Comparison of ENCODE assay signal across 22 cellular contexts in the genomic region with DNA sequence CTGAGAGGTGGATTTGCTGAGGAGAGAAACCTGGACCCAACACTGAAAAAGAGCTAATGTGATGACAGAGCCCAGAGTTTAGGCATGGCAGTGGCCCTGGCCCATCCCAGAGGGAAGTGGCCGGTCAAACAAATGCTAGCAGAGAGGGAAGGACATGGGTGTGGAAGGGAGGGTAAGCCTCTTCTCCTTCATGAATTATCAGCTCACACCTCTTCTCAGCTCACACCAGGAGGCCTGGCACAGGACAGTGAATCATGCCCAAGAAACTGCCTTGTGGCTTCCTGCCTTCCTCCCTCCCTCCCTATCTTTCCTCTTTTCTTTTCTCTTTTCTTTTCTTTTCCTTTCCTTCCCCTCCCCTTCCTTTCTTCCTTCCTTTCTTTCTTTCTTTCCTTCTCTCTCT. TPM values are rescaled to one million over a fixed set of nuclear protein-coding genes. Genes with fewer than 3 reads are reported as not detected.
DNase-seq lines count a peak whose midpoint lies in the region; ATAC-seq and TF ChIP-seq lines count a peak whose summit lies in the region.
"Had no signal": no experiment of that assay in that cellular context is flagged by ENCODE, and none has a peak within 500 bp of the region (broad histone marks: within the 10 kb centered on the region; RNA-seq: fewer than 3 reads in every experiment).

No MANE protein-coding gene starts in this region.

- POLR2A ChIA-PET in MCF 10A (lab: Yijun Ruan, JAX), result interaction anchor here (0.6 to 1.5 kb wide), 6 partner anchors 8 to 520 kb away, joined by 3 to 5 read pairs (median 4); no protein-coding TSS in a partner anchor

- intact Hi-C loops in MCF 10A (cut with micrococcal nuclease) (no loop called here), breast epithelium (cut with DNase I; ENCODE audit: low total_unique reads) (no loop called here)

- H2BK15ac ChIP-seq in mesendoderm (replicated peaks; ENCODE audit: low read depth), result no peak overlapping the region

- H3K18ac ChIP-seq in mesendoderm (ENCODE audit: low read length), result no peak overlapping the region

- no peak overlapping the region for H3K9ac ChIP-seq in mesendoderm (ENCODE audit: low read length)
- H3K9ac ChIP-seq: GM23248 had no signal

- H3K4me3 Mint-ChIP-seq in MCF 10A (ENCODE audit: unreplicated experiment), result no peak overlapping the region
- H3K4me3 Mint-ChIP-seq in endothelial cell (ENCODE audit: unreplicated experiment), result no peak overlapping the region
- no peak overlapping the region for H3K4me3 Mint-ChIP-seq in activated naive CD4-positive, alpha-beta T cell treated with anti-CD3 and anti-CD28 coated beads, Interleukin-2, amount 10 ng/mL, durations not matched to agents 7 days and 5 days

- no peaks in the 10 kb centered on the region for H3K79me2 ChIP-seq in mesendoderm (ENCODE audit: control insufficient read depth, insufficient read depth, low read length)

- H2BK120ac ChIP-seq in mesendoderm (ENCODE audit: low read depth, low read length), result no peak overlapping the region

- H3K27me3 ChIP-seq in breast epithelium, result no peaks in the 10 kb centered on the region
- no peaks in the 10 kb centered on the region for H3K27me3 ChIP-seq in mesendoderm (ENCODE audit: insufficient read depth, low read length, poor library complexity)

- H3K9me3 Mint-ChIP-seq in MCF 10A (ENCODE audit: unreplicated experiment) (peaks cover 5% of the 10 kb centered on the region), endothelial cell (ENCODE audit: unreplicated experiment) (no peaks in the 10 kb centered on the region)
- no peaks in the 10 kb centered on the region for H3K9me3 Mint-ChIP-seq in activated naive CD4-positive, alpha-beta T cell treated with anti-CD3 and anti-CD28 coated beads, Interleukin-2, amount 10 ng/mL, durations not matched to agents 7 days and 5 days

- no TSS peak for BruUV-seq in MCF 10A (replicated peaks; lab: Mats Ljungman, UMichigan)

- H2BK5ac ChIP-seq in mesendoderm (ENCODE audit: low read length), result no peak overlapping the region

- H3K27ac ChIP-seq in breast epithelium (no peak overlapping the region), mesendoderm (ENCODE audit: low read depth, low read length) (no peak overlapping the region)
- H3K27ac ChIP-seq: 22Rv1, GM23248 had no signal

- H3K4me2 ChIP-seq in mesendoderm (ENCODE audit: low read length), result no peak overlapping the region

- ATAC-seq in HG03460 (IDR thresholded peaks at IDR 0.05; ENCODE audit: unreplicated experiment), result no peak
- no peak for ATAC-seq in HG02938 (IDR thresholded peaks at IDR 0.05; ENCODE audit: unreplicated experiment)

- no CpG with 5 or more reads among the region's 1 CpG for WGBS in mesendoderm (ENCODE audit: extremely low coverage, insufficient coverage, low lambda C conversion rate)

- H3K4me1 Mint-ChIP-seq in MCF 10A (ENCODE audit: insufficient read depth, unreplicated experiment) (peaks cover 16% of the 10 kb centered on the region), endothelial cell (ENCODE audit: unreplicated experiment) (peaks cover 24% of the 10 kb centered on the region)
- no peaks in the 10 kb centered on the region for H3K4me1 Mint-ChIP-seq in activated naive CD4-positive, alpha-beta T cell treated with anti-CD3 and anti-CD28 coated beads, Interleukin-2, amount 10 ng/mL, durations not matched to agents 7 days and 5 days

- DNase-seq in MCF 10A (ENCODE audit: unreplicated experiment), result peak; percentile 30
- no peak for DNase-seq in breast epithelium (ENCODE audit: low spot score in 2 of 2)
- DNase-seq in endothelial cell (ENCODE audit: low spot score), result no peak
- peak; percentile 53 for DNase-seq in mesendoderm
- no peak for DNase-seq in activated naive CD4-positive, alpha-beta T cell treated with anti-CD3 and anti-CD28 coated beads, Interleukin-2, amount 10 ng/mL, durations not matched to agents 7 days and 5 days
- DNase-seq in superior temporal gyrus (ENCODE audit: extremely low spot score), result no peak
- DNase-seq: COR-L47, DMS153, GF-D8, GM23248, NCI-H1105 treated with DMSO at 0.1 percent for 48 hours, NCI-H1694 treated with DMSO at 0.1 percent for 48 hours, NCI-H2227 treated with DMSO at 0.1 percent for 48 hours, NCI-H510A treated with DMSO at 0.1 percent for 48 hours, NCI-H774, RPMI8226, SIG-M5 had no signal

- H3K27me3 Mint-ChIP-seq in MCF 10A (ENCODE audit: insufficient read depth, unreplicated experiment), result no peaks in the 10 kb centered on the region
- H3K27me3 Mint-ChIP-seq in endothelial cell (ENCODE audit: unreplicated experiment), result peaks cover 2% of the 10 kb centered on the region
- H3K27me3 Mint-ChIP-seq in activated naive CD4-positive, alpha-beta T cell treated with anti-CD3 and anti-CD28 coated beads, Interleukin-2, amount 10 ng/mL, durations not matched to agents 7 days and 5 days, result peaks cover 13% of the 10 kb centered on the region

- no peak overlapping the region for H2AK5ac ChIP-seq in mesendoderm (ENCODE audit: low read length)

- H3K36me3 Mint-ChIP-seq in MCF 10A (ENCODE audit: insufficient read depth, unreplicated experiment) (no peaks in the 10 kb centered on the region), endothelial cell (ENCODE audit: low read depth, unreplicated experiment) (no peaks in the 10 kb centered on the region)
- H3K36me3 Mint-ChIP-seq in activated naive CD4-positive, alpha-beta T cell treated with anti-CD3 and anti-CD28 coated beads, Interleukin-2, amount 10 ng/mL, durations not matched to agents 7 days and 5 days, result no peaks in the 10 kb centered on the region

- TF ChIP-seq POLR2A in breast epithelium (IDR thresholded peaks at IDR 0.05), result no peak

- H4K5ac ChIP-seq in mesendoderm (ENCODE audit: low read length), result no peak overlapping the region

- H3K79me1 ChIP-seq in mesendoderm (ENCODE audit: low read length), result no peaks in the 10 kb centered on the region

- H3K4me3 ChIP-seq in breast epithelium (no peak overlapping the region), mesendoderm (ENCODE audit: low read length) (no peak overlapping the region)
- H3K4me3 ChIP-seq: GM23248, HAP-1 had no signal

- no peaks in the 10 kb centered on the region for H3K4me1 ChIP-seq in breast epithelium
- peaks cover 8% of the 10 kb centered on the region for H3K4me1 ChIP-seq in mesendoderm (ENCODE audit: control insufficient read depth, low read depth, low read length)
- H3K4me1 ChIP-seq: HAP-1 had no signal

- H3K56ac ChIP-seq in mesendoderm (ENCODE audit: low read length), result no peak overlapping the region

- H3K4ac ChIP-seq in mesendoderm (ENCODE audit: low read depth, low read length), result no peak overlapping the region

- H3K36me3 ChIP-seq in breast epithelium (no peaks in the 10 kb centered on the region), mesendoderm (ENCODE audit: control insufficient read depth, insufficient read depth, low read length) (no peaks in the 10 kb centered on the region)
- H3K36me3 ChIP-seq: HAP-1 had no signal

- H4K8ac ChIP-seq in mesendoderm (ENCODE audit: low read depth, low read length), result no peak overlapping the region

- H3K23ac ChIP-seq in mesendoderm (ENCODE audit: low read length), result no peak overlapping the region

- H3K9me3 ChIP-seq in breast epithelium, result peaks cover 0 to 4% of the 10 kb centered on the region in 2 donors
- H3K9me3 ChIP-seq: HAP-1 had no signal

- H3K27ac Mint-ChIP-seq in MCF 10A (ENCODE audit: low read depth, unreplicated experiment) (peak overlapping the region; percentile 0), endothelial cell (ENCODE audit: unreplicated experiment) (peak overlapping the region; percentile 10)
- H3K27ac Mint-ChIP-seq in activated naive CD4-positive, alpha-beta T cell treated with anti-CD3 and anti-CD28 coated beads, Interleukin-2, amount 10 ng/mL, durations not matched to agents 7 days and 5 days, result no peak overlapping the region

- CTCF ChIA-PET in MCF 10A (lab: Yijun Ruan, JAX), result interaction anchor here (0.6 to 1.8 kb wide), 7 partner anchors 33 to 222 kb away, joined by 3 to 8 read pairs (median 3); no protein-coding TSS in a partner anchor
- CTCF ChIA-PET in activated naive CD4-positive, alpha-beta T cell treated with anti-CD3 and anti-CD28 coated beads, Interleukin-2, amount 10 ng/mL, durations not matched to agents 7 days and 5 days (lab: Charles Lee), result interaction anchor here (0.6 kb wide), 1 partner anchor 48 kb away, joined by 3 read pairs; no protein-coding TSS in a partner anchor

- TF ChIP-seq CTCF in MCF 10A (IDR thresholded peaks at IDR 0.05; ENCODE audit: unreplicated experiment) (no peak), breast epithelium (IDR thresholded peaks at IDR 0.05) (no peak), endothelial cell (IDR thresholded peaks at IDR 0.05; ENCODE audit: unreplicated experiment) (no peak)

RNA-seq across cellular contexts. Expression of gene SPRR3, which starts 1.3 kb away (rescaled TPM):
- total RNA-seq in MCF 10A (2022), result not detected in 2 replicates
- total RNA-seq in breast epithelium, result not detected
- not detected for total RNA-seq in endothelial cell (ENCODE audit: unreplicated experiment)
- polyA plus RNA-seq in mesendoderm (2013, experiment 1 of 2), result not detected
- polyA plus RNA-seq in mesendoderm (2013, experiment 2 of 2), result not detected
- total RNA-seq: GM23248 had no signal
- polyA plus RNA-seq: AG04450, GM23248 had no signal

RNA-seq across cellular contexts. Expression of gene SPRR1A, which starts 16.4 kb away (rescaled TPM):
- not detected in 2 replicates for total RNA-seq in MCF 10A (2022)
- not detected for total RNA-seq in breast epithelium
- total RNA-seq in endothelial cell (ENCODE audit: unreplicated experiment), result not detected
- not detected for polyA plus RNA-seq in mesendoderm (2013, experiment 1 of 2)
- not detected for polyA plus RNA-seq in mesendoderm (2013, experiment 2 of 2)
- total RNA-seq: GM23248 had no signal
- polyA plus RNA-seq: AG04450, GM23248 had no signal

RNA-seq across cellular contexts. Expression of gene SPRR4, which starts 29.8 kb away (rescaled TPM):
- total RNA-seq in MCF 10A (2022) (not detected in 2 replicates), breast epithelium (not detected), endothelial cell (ENCODE audit: unreplicated experiment) (not detected)
- not detected for polyA plus RNA-seq in mesendoderm (2013, experiment 1 of 2)
- polyA plus RNA-seq in mesendoderm (2013, experiment 2 of 2), result not detected
- total RNA-seq: GM23248 had no signal
- polyA plus RNA-seq: AG04450, GM23248 had no signal

RNA-seq across cellular contexts. Expression of gene SPRR1B, which starts 30.7 kb away (rescaled TPM):
- total RNA-seq in MCF 10A (2022), result 3.5 and 4.0 TPM in 2 replicates
- total RNA-seq in breast epithelium, result not detected
- not detected for total RNA-seq in endothelial cell (ENCODE audit: unreplicated experiment)
- not detected for polyA plus RNA-seq in mesendoderm (2013, experiment 1 of 2)
- polyA plus RNA-seq in mesendoderm (2013, experiment 2 of 2), result 0.07 TPM
- total RNA-seq: GM23248 had no signal
- polyA plus RNA-seq: AG04450, GM23248 had no signal

RNA-seq across cellular contexts. Expression of gene SPRR2D, which starts 40.6 kb away (rescaled TPM):
- total RNA-seq in MCF 10A (2022) (430 and 1,071 TPM in 2 replicates), breast epithelium (not detected), endothelial cell (ENCODE audit: unreplicated experiment) (not detected)
- polyA plus RNA-seq in mesendoderm (2013, experiment 1 of 2), result not detected
- polyA plus RNA-seq in mesendoderm (2013, experiment 2 of 2), result not detected
- total RNA-seq: GM23248 had no signal
- polyA plus RNA-seq: AG04450, GM23248 had no signal

Comparison
In these comparisons a context has a peak if more than half of its experiments do, and no peak if none do; other contexts are left out.
1. DNase-seq: peak in MCF 10A (single experiment) and mesendoderm (single experiment); none in breast epithelium (0 of 2), endothelial cell (single experiment), activated naive CD4-positive, alpha-beta T cell treated with anti-CD3 and anti-CD28 coated beads, Interleukin-2, amount 10 ng/mL, durations not matched to agents 7 days and 5 days (single experiment) and superior temporal gyrus (single experiment).